In the genomic region with DNA sequence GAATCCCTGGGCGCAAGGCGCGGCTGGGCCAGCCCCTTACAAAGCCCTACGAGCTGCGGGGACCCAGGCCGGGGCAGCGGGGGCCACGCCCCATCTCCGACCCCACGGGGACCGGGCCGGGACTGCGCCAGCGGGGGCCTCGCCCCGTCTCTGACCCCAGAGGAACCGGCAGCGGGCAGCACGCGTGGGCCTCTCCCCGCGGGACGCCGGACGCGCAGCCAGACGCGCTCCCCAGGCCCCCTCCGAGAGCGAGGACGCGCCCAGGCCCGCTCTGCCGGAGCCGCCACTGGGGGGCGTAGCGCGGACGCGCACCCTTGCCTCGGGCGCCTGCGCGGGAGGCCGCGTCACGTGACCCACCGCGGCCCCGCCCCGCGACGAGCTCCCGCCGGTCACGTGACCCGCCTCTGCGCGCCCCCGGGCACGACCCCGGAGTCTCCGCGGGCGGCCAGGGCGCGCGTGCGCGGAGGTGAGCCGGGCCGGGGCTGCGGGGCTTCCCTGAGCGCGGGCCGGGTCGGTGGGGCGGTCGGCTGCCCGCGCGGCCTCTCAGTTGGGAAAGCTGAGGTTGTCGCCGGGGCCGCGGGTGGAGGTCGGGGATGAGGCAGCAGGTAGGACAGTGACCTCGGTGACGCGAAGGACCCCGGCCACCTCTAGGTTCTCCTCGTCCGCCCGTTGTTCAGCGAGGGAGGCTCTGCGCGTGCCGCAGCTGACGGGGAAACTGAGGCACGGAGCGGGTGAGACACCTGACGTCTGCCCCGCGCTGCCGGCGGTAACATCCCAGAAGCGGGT, we compare ENCODE assay signal across 8 cellular contexts. TPM values are rescaled to one million over a fixed set of nuclear protein-coding genes. Genes with fewer than 3 reads are reported as not detected.
DNase-seq lines count a peak whose midpoint lies in the region; ATAC-seq and TF ChIP-seq lines count a peak whose summit lies in the region.

GAA (plus strand) TSS at position 422 of the 786 bp plus-strand sequence. CDS start 3,006 bp downstream, outside the sequence.

- ATAC-seq in GM18511 (IDR thresholded peaks at IDR 0.05; ENCODE audit: unreplicated experiment) = peak; percentile 78
- peak; percentile 44 for ATAC-seq in HG03095 (IDR thresholded peaks at IDR 0.05; ENCODE audit: unreplicated experiment)

- no peaks in the 10 kb centered on the region for H3K36me3 ChIP-seq in kidney epithelial cell (ENCODE audit: control insufficient read depth, insufficient read depth, low read length)

- peak; percentile 54 for DNase-seq in A172 (ENCODE audit: low spot score)
- DNase-seq in NCI-H446 (lab: John Stamatoyannopoulos, UW) = peak; percentile 71 to 96
- peak; percentile 94 for DNase-seq in activated CD4-positive, CD25-positive, alpha-beta regulatory T cell treated with anti-CD3 and anti-CD28 coated beads, Interleukin-2, amount 50 U/mL, for 72 hours
- DNase-seq in cerebellar cortex (ENCODE audit: low spot score) = peak; percentile 62
- no peak for DNase-seq in kidney epithelial cell (ENCODE audit: low read depth)
- DNase-seq in stimulated activated CD4-positive, alpha-beta T cell treated with anti-CD3 and anti-CD28 coated beads, Interleukin-15, amount 100 ng/mL, for 48 hours (ENCODE audit: low read depth in 2 of 2) = peak; percentile 66 to 81

- TF ChIP-seq CTCF in kidney epithelial cell (IDR thresholded peaks at IDR 0.05; ENCODE audit: insufficient read depth, low read length, poor library complexity, severe bottlenecking) = no peak

- no peaks in the 10 kb centered on the region for H3K27me3 ChIP-seq in kidney epithelial cell (ENCODE audit: control insufficient read depth, insufficient read depth, low read length)

- peak within 1 kb of the TSS; percentile 76 for H3K4me3 ChIP-seq in kidney epithelial cell (ENCODE audit: low read depth, low read length)

RNA-seq across cellular contexts. Expression of gene GAA, which starts in this region (rescaled TPM):
- total RNA-seq in A172 (2014; rRNA removed; shearing (Covaris generic)) = 81.7 and 84.8 TPM in 2 replicates
- 60.9 and 90.6 TPM in 2 replicates for total RNA-seq in kidney epithelial cell
